2 cellular contexts compared by ENCODE assay signal in genomic region chr9:127805620-127806019, GRCh38.
TF ChIP-seq lines count a peak whose summit lies in the region.

No MANE protein-coding gene starts in this region.

TF ChIP-seq in HCT116, 20 proteins besides CTCF, POLR2A, EP300 and RAD21 (continued from another document):
- no peak for TF ChIP-seq ZBTB33 (IDR thresholded peaks at IDR 0.05; ENCODE audit: extremely low read depth, insufficient replicate concordance, low read length)
- no peak for TF ChIP-seq ZNF274 (IDR thresholded peaks at IDR 0.05; ENCODE audit: low read depth, low read length)
- TF ChIP-seq CEBPB (IDR thresholded peaks at IDR 0.05; ENCODE audit: low read depth), result no peak
- no peak for TF ChIP-seq ELF1 (IDR thresholded peaks at IDR 0.05; ENCODE audit: borderline replicate concordance, low read depth)
- no peak for TF ChIP-seq FOSL1 (IDR thresholded peaks at IDR 0.05; ENCODE audit: low read depth)
- no peak for TF ChIP-seq POLR2AphosphoS5 (IDR thresholded peaks at IDR 0.05; ENCODE audit: low read depth, low read length)
- TF ChIP-seq REST (IDR thresholded peaks at IDR 0.05; ENCODE audit: low read depth), result no peak
- no peak for TF ChIP-seq EZH2 (IDR thresholded peaks at IDR 0.05)
- no peak for TF ChIP-seq ZFX (IDR thresholded peaks at IDR 0.05)
- no peak for TF ChIP-seq TCF7L2 (IDR thresholded peaks at IDR 0.05; ENCODE audit: borderline replicate concordance, extremely low read depth, insufficient read depth, insufficient read length)
- no peak for TF ChIP-seq YY1 (IDR thresholded peaks at IDR 0.05; ENCODE audit: extremely low read depth, insufficient replicate concordance, low read depth, low read length)
- no peak for TF ChIP-seq CBX3 (IDR thresholded peaks at IDR 0.05; ENCODE audit: low read depth)
- no peak for TF ChIP-seq MAX (IDR thresholded peaks at IDR 0.05)
- TF ChIP-seq ATF3 (IDR thresholded peaks at IDR 0.05), result no peak
- TF ChIP-seq EGR1 (IDR thresholded peaks at IDR 0.05; ENCODE audit: low read depth), result no peak

TF ChIP-seq in liver, 16 proteins besides CTCF, POLR2A, EP300 and RAD21 (continued from another document):
- TF ChIP-seq REST (IDR thresholded peaks at IDR 0.05) (no peak), RXRA (IDR thresholded peaks at IDR 0.05) (no peak), JUND (IDR thresholded peaks at IDR 0.05) (no peak)
